Comparison of ENCODE assay signal across 1 cellular context in genomic region chr22:24550028-24550901, GRCh38.
TF ChIP-seq lines count a peak whose summit lies in the region.

No MANE protein-coding gene starts in this region.

TF ChIP-seq in HepG2, 621 proteins besides CTCF, POLR2A, EP300 and RAD21 (continued from another document and continues in another):
- no peak for TF ChIP-seq FLYWCH1 (CRISPR knock-in tag; IDR thresholded peaks at IDR 0.05)
- no peak for TF ChIP-seq ZNF382 (CRISPR knock-in tag; IDR thresholded peaks at IDR 0.05; ENCODE audit: borderline replicate concordance)
- TF ChIP-seq CCAR2 (optimal IDR thresholded peaks at IDR 0.05; ENCODE audit: low read depth, low read length), result no peak
- TF ChIP-seq, protein P1, sequence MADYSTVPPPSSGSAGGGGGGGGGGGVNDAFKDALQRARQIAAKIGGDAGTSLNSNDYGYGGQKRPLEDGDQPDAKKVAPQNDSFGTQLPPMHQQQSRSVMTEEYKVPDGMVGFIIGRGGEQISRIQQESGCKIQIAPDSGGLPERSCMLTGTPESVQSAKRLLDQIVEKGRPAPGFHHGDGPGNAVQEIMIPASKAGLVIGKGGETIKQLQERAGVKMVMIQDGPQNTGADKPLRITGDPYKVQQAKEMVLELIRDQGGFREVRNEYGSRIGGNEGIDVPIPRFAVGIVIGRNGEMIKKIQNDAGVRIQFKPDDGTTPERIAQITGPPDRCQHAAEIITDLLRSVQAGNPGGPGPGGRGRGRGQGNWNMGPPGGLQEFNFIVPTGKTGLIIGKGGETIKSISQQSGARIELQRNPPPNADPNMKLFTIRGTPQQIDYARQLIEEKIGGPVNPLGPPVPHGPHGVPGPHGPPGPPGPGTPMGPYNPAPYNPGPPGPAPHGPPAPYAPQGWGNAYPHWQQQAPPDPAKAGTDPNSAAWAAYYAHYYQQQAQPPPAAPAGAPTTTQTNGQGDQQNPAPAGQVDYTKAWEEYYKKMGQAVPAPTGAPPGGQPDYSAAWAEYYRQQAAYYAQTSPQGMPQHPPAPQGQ (CRISPR knock-in tag; IDR thresholded peaks at IDR 0.05; ENCODE audit: borderline replicate concordance), result no peak; the same call in 1 of the 2 replicates
- TF ChIP-seq ZNF432 (CRISPR knock-in tag; IDR thresholded peaks at IDR 0.05; ENCODE audit: borderline replicate concordance), result no peak
- TF ChIP-seq YEATS4 (CRISPR knock-in tag; IDR thresholded peaks at IDR 0.05; ENCODE audit: borderline replicate concordance), result peak; percentile 86
- TF ChIP-seq, protein P2, sequence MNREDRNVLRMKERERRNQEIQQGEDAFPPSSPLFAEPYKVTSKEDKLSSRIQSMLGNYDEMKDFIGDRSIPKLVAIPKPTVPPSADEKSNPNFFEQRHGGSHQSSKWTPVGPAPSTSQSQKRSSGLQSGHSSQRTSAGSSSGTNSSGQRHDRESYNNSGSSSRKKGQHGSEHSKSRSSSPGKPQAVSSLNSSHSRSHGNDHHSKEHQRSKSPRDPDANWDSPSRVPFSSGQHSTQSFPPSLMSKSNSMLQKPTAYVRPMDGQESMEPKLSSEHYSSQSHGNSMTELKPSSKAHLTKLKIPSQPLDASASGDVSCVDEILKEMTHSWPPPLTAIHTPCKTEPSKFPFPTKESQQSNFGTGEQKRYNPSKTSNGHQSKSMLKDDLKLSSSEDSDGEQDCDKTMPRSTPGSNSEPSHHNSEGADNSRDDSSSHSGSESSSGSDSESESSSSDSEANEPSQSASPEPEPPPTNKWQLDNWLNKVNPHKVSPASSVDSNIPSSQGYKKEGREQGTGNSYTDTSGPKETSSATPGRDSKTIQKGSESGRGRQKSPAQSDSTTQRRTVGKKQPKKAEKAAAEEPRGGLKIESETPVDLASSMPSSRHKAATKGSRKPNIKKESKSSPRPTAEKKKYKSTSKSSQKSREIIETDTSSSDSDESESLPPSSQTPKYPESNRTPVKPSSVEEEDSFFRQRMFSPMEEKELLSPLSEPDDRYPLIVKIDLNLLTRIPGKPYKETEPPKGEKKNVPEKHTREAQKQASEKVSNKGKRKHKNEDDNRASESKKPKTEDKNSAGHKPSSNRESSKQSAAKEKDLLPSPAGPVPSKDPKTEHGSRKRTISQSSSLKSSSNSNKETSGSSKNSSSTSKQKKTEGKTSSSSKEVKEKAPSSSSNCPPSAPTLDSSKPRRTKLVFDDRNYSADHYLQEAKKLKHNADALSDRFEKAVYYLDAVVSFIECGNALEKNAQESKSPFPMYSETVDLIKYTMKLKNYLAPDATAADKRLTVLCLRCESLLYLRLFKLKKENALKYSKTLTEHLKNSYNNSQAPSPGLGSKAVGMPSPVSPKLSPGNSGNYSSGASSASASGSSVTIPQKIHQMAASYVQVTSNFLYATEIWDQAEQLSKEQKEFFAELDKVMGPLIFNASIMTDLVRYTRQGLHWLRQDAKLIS (CRISPR knock-in tag; IDR thresholded peaks at IDR 0.05), result no peak
- TF ChIP-seq ZUFSP (CRISPR knock-in tag; IDR thresholded peaks at IDR 0.05; ENCODE audit: borderline replicate concordance), result no peak
- TF ChIP-seq ZBTB14 (CRISPR knock-in tag; IDR thresholded peaks at IDR 0.05), result no peak
- TF ChIP-seq ZNF543 (CRISPR knock-in tag; IDR thresholded peaks at IDR 0.05), result peak; percentile 59; the same call in 1 of the 2 replicates
- no peak for TF ChIP-seq PCBP2 (optimal IDR thresholded peaks at IDR 0.05; ENCODE audit: low read depth, low read length, poor library complexity, severe bottlenecking)
- TF ChIP-seq NR2F6 (IDR thresholded peaks at IDR 0.05), result peak; percentile 62; the same call in 1 of the 2 replicates
- peak; percentile 72 for TF ChIP-seq NR2F6 (CRISPR knock-in tag; IDR thresholded peaks at IDR 0.05)
- no peak; the same call in none of the 2 replicates for TF ChIP-seq ZBTB21 (CRISPR knock-in tag; IDR thresholded peaks at IDR 0.05)
- TF ChIP-seq, protein P3, sequence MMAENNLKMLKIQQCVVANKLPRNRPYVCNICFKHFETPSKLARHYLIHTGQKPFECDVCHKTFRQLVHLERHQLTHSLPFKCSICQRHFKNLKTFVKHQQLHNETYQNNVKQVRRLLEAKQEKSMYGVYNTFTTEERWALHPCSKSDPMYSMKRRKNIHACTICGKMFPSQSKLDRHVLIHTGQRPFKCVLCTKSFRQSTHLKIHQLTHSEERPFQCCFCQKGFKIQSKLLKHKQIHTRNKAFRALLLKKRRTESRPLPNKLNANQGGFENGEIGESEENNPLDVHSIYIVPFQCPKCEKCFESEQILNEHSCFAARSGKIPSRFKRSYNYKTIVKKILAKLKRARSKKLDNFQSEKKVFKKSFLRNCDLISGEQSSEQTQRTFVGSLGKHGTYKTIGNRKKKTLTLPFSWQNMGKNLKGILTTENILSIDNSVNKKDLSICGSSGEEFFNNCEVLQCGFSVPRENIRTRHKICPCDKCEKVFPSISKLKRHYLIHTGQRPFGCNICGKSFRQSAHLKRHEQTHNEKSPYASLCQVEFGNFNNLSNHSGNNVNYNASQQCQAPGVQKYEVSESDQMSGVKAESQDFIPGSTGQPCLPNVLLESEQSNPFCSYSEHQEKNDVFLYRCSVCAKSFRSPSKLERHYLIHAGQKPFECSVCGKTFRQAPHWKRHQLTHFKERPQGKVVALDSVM (CRISPR knock-in tag; IDR thresholded peaks at IDR 0.05), result no peak; the same call in 1 of the 2 replicates
- peak; percentile 69; the same call in 1 of the 2 replicates for TF ChIP-seq ZNF546 (CRISPR knock-in tag; conservative IDR thresholded peaks at IDR 0.05)
- TF ChIP-seq DDIT3 (CRISPR knock-in tag; IDR thresholded peaks at IDR 0.05), result no peak
- peak; percentile 47; the same call in 1 of the 2 replicates for TF ChIP-seq KDM2A (CRISPR knock-in tag; IDR thresholded peaks at IDR 0.05; ENCODE audit: borderline replicate concordance, low read depth)
- 0 out of 2 replicates have a peak, but pooled peaks have one; percentile 25 for TF ChIP-seq TEF (CRISPR knock-in tag; IDR thresholded peaks at IDR 0.05)
- TF ChIP-seq IRF9 (CRISPR knock-in tag; IDR thresholded peaks at IDR 0.05; ENCODE audit: borderline replicate concordance), result no peak
- no peak for TF ChIP-seq ZFP36L2 (CRISPR knock-in tag; IDR thresholded peaks at IDR 0.05)
- TF ChIP-seq, protein P4, sequence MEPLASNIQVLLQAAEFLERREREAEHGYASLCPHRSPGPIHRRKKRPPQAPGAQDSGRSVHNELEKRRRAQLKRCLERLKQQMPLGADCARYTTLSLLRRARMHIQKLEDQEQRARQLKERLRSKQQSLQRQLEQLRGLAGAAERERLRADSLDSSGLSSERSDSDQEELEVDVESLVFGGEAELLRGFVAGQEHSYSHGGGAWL (CRISPR knock-in tag; IDR thresholded peaks at IDR 0.05), result no peak; the same call in 1 of the 2 replicates
- peak; percentile 91 for TF ChIP-seq ZNF205 (CRISPR knock-in tag; IDR thresholded peaks at IDR 0.05)
- TF ChIP-seq EZH2 (conservative IDR thresholded peaks at IDR 0.05; ENCODE audit: low read depth, low read length), result no peak
- no peak for TF ChIP-seq ZNF720 (CRISPR knock-in tag; IDR thresholded peaks at IDR 0.05)
- no peak; the same call in 1 of the 2 replicates for TF ChIP-seq ZIK1 (CRISPR knock-in tag; IDR thresholded peaks at IDR 0.05; ENCODE audit: borderline replicate concordance, low read depth)
- no peak for TF ChIP-seq ZNF572 (CRISPR knock-in tag; IDR thresholded peaks at IDR 0.05)
- TF ChIP-seq, protein P5, sequence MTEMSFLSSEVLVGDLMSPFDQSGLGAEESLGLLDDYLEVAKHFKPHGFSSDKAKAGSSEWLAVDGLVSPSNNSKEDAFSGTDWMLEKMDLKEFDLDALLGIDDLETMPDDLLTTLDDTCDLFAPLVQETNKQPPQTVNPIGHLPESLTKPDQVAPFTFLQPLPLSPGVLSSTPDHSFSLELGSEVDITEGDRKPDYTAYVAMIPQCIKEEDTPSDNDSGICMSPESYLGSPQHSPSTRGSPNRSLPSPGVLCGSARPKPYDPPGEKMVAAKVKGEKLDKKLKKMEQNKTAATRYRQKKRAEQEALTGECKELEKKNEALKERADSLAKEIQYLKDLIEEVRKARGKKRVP (CRISPR knock-in tag; IDR thresholded peaks at IDR 0.05), result peak in 1 of 2 experiments; percentile 60; a peak in 2 of 4 replicates
- peak; percentile 44; the same call in 1 of the 2 replicates for TF ChIP-seq ZNF557 (CRISPR knock-in tag; IDR thresholded peaks at IDR 0.05)
- TF ChIP-seq ZNF3 (CRISPR knock-in tag; IDR thresholded peaks at IDR 0.05), result peak; percentile 97
- TF ChIP-seq ZKSCAN8 (CRISPR knock-in tag; IDR thresholded peaks at IDR 0.05; ENCODE audit: borderline replicate concordance), result peak; percentile 80; the same call in 1 of the 2 replicates
- 0 out of 2 replicates have a peak, but pooled peaks have one; percentile 18 for TF ChIP-seq REXO4 (CRISPR knock-in tag; IDR thresholded peaks at IDR 0.05; ENCODE audit: borderline replicate concordance)
- no peak for TF ChIP-seq ARHGAP35 (CRISPR knock-in tag; IDR thresholded peaks at IDR 0.05; ENCODE audit: borderline replicate concordance)
- TF ChIP-seq, protein P6, sequence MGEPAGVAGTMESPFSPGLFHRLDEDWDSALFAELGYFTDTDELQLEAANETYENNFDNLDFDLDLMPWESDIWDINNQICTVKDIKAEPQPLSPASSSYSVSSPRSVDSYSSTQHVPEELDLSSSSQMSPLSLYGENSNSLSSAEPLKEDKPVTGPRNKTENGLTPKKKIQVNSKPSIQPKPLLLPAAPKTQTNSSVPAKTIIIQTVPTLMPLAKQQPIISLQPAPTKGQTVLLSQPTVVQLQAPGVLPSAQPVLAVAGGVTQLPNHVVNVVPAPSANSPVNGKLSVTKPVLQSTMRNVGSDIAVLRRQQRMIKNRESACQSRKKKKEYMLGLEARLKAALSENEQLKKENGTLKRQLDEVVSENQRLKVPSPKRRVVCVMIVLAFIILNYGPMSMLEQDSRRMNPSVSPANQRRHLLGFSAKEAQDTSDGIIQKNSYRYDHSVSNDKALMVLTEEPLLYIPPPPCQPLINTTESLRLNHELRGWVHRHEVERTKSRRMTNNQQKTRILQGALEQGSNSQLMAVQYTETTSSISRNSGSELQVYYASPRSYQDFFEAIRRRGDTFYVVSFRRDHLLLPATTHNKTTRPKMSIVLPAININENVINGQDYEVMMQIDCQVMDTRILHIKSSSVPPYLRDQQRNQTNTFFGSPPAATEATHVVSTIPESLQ (CRISPR knock-in tag; conservative IDR thresholded peaks at IDR 0.05), result no peak; the same call in 1 of the 2 replicates
- TF ChIP-seq E2F2 (CRISPR knock-in tag; IDR thresholded peaks at IDR 0.05; ENCODE audit: borderline replicate concordance), result peak; percentile 45; the same call in 1 of the 2 replicates
- peak; percentile 78; the same call in 1 of the 2 replicates for TF ChIP-seq ATF2 (CRISPR knock-in tag; IDR thresholded peaks at IDR 0.05)
- peak; percentile 63 for TF ChIP-seq FOXA1 (IDR thresholded peaks at IDR 0.05)
- peak; percentile 83 for TF ChIP-seq FOXA1 (CRISPR knock-in tag; IDR thresholded peaks at IDR 0.05)
